17 cellular contexts compared by ENCODE assay signal in the genomic region with DNA sequence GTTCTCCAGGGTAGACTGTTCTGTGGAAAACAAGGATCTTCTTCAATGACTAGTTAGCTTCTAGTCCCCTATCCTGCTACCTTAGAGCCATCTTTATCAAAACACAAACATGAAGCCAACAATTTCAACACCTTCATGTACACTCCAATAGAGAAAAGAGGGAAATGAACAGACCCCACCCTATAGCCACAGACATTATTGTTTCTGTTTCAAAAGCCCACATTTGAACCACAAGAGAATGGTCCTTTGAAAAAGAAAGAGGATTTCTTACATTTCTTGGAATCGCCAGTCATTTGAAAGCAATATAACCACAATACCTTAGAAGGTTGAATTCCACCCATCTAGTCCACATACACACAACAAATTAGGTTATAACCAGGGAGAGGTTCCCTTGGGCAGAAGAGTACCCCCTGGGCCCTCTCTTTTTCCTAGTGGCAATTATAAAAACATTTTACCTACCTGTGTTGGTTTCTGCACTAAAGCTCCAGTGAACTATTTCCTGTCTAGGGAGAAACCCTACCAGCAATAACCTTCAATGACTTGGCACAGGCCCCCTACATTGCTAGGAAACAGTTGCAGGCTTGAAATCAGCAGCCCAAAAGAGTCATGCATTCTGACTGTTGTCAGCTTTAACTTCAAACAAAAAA. TPM values are rescaled to one million over a fixed set of nuclear protein-coding genes. Genes with fewer than 3 reads are reported as not detected.
A peak's percentile ranks its signal among the peaks of the same experiment; 100 is the strongest.
DNase-seq lines count a peak whose midpoint lies in the region; ATAC-seq, FAIRE-seq and TF ChIP-seq lines count a peak whose summit lies in the region.
"Had no signal": no experiment of that assay in that cellular context is flagged by ENCODE, and none has a peak within 500 bp of the region (broad histone marks: within the 10 kb centered on the region; RNA-seq: fewer than 3 reads in every experiment).

No MANE protein-coding gene starts in this region.

- H3K27ac ChIP-seq in heart left ventricle, result no peak overlapping the region
- H3K27ac ChIP-seq: neutrophil had no signal

- ATAC-seq in heart left ventricle (no peak), GM21619 (IDR thresholded peaks at IDR 0.05; ENCODE audit: unreplicated experiment) (no peak)
- ATAC-seq: GM23338, Right ventricle myocardium inferior had no signal

- no peak for TF ChIP-seq CTCF in heart left ventricle (IDR thresholded peaks at IDR 0.05)

- intact Hi-C loops in heart left ventricle (cut with DNase I), result loop anchor here (2.0 to 10.0 kb wide), 6 partner anchors 46 to 202 kb away; a partner anchor contains a TSS

- no peak for TF ChIP-seq POLR2A in GM12892 (IDR thresholded peaks at IDR 0.05; ENCODE audit: low read depth, low read length)
- no peak for TF ChIP-seq POLR2A in erythroblast (IDR thresholded peaks at IDR 0.05; ENCODE audit: low read length)
- no peak for TF ChIP-seq POLR2A in heart left ventricle (IDR thresholded peaks at IDR 0.05)

- H3K36me3 ChIP-seq in heart left ventricle, result no peaks in the 10 kb centered on the region
- H3K36me3 ChIP-seq: neutrophil had no signal

- peak; percentile 11 to 36 for DNase-seq in NOMO-1 (lab: John Stamatoyannopoulos, UW; ENCODE audit: unreplicated experiment in 2 of 2)
- DNase-seq in NOMO-1 treated with dmso at 0.1 percent for 144 hours (lab: John Stamatoyannopoulos, UW; ENCODE audit: unreplicated experiment), result no peak
- DNase-seq in GM12892 (ENCODE audit: insufficient read length), result no peak
- peak; percentile 10 to 32 for DNase-seq in activated CD4-positive, alpha-beta T cell treated with anti-CD3 and anti-CD28 coated beads, Interleukin-2, amount 50 U/mL, for 48 hours
- peak; percentile 20 to 23 for DNase-seq in erythroblast (lab: John Stamatoyannopoulos, UW)
- no peak for DNase-seq in heart left ventricle
- DNase-seq in NCI-H1092 treated with DMSO at 0.1 percent for 48 hours (lab: John Stamatoyannopoulos, UW), result no peak
- DNase-seq: effector CD8-positive, alpha-beta T cell; GDM1; IMR-90; NCI-H526; substantia nigra had no signal

- peaks cover 0 to 3% (median 0%) of the 10 kb centered on the region in 9 donors for H3K27me3 ChIP-seq in heart left ventricle
- H3K27me3 ChIP-seq: neutrophil had no signal

- no peak overlapping the region for H3K4me3 ChIP-seq in heart left ventricle
- H3K4me3 ChIP-seq: GM23338 had no signal

- peak; percentile 21 for FAIRE-seq in GM12892 (lab: Jason Lieb, UNC)
- FAIRE-seq: TTC549 had no signal

- H3K4me1 ChIP-seq in heart left ventricle, result peaks cover 0 to 29% (median 10%) of the 10 kb centered on the region in 12 donors

- 76 to 95% (median 88%) methylated on average over 1 of the region's 1 CpG for WGBS in heart left ventricle, 4 donors

- H3K9me3 ChIP-seq in heart left ventricle, result no peaks in the 10 kb centered on the region
- H3K9me3 ChIP-seq: neutrophil had no signal

RNA-seq across cellular contexts. Expression of a gene that starts 2.7 kb away (rescaled TPM):
- polyA plus RNA-seq in GM12892 (2012; ENCODE audit: missing spikeins), result 17.0 TPM
- 10 to 100 TPM; 19.0 to 40.0 (median 30.9) TPM for total RNA-seq in heart left ventricle
- polyA plus RNA-seq in heart left ventricle, result 10 to 100 TPM in 1 of 2 donors, 1 to 10 TPM in 1; 5.6 to 11.7 TPM

Comparison
In these comparisons a context has a peak if more than half of its experiments do, and no peak if none do; other contexts are left out.
1. DNase-seq: peak in NOMO-1 (2 of 2), activated CD4-positive, alpha-beta T cell treated with anti-CD3 and anti-CD28 coated beads, Interleukin-2, amount 50 U/mL, for 48 hours (2 of 2) and erythroblast (2 of 2); none in NOMO-1 treated with dmso at 0.1 percent for 144 hours (single experiment), GM12892 (single experiment), heart left ventricle (0 of 5) and NCI-H1092 treated with DMSO at 0.1 percent for 48 hours (single experiment).